1 cellular context compared by ENCODE assay signal in genomic region chr20:37453288-37453687, GRCh38.
TF ChIP-seq lines count a peak whose summit lies in the region.

No MANE protein-coding gene starts in this region.

TF ChIP-seq in HCT116, 20 proteins besides CTCF, POLR2A, EP300 and RAD21 (continued from another document):
- TF ChIP-seq REST (IDR thresholded peaks at IDR 0.05; ENCODE audit: low read depth), result peak; percentile 32
- TF ChIP-seq ATF3 (IDR thresholded peaks at IDR 0.05), result no peak
TF ChIP-seq in HCT116: peak in this region for 1.
